14 cellular contexts compared by ENCODE assay signal in the genomic region with DNA sequence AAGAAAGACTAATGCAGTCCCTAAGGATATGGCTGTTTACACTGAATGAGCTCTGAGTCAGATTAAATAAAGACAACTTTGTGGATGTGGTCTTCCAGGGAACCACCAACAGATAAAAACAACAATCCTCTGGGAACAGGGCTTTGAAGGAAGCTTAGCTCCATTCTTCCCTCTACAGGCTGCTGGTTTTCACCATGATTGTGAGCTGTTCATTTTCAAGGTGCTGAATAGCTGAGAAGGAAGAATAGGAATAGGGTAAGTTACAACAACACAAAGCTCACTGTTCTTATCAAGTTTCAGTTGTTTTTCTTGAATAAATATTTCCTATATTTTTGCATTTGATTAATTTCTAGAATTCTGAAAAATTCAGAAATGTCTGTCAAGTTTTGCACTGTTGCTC. TPM values are rescaled to one million over a fixed set of nuclear protein-coding genes. Genes with fewer than 3 reads are reported as not detected.
A peak's percentile ranks its signal among the peaks of the same experiment; 100 is the strongest.
DNase-seq lines count a peak whose midpoint lies in the region; ATAC-seq and TF ChIP-seq lines count a peak whose summit lies in the region.
"Had no signal": no experiment of that assay in that cellular context is flagged by ENCODE, and none has a peak within 500 bp of the region (broad histone marks: within the 10 kb centered on the region; RNA-seq: fewer than 3 reads in every experiment).

No MANE protein-coding gene starts in this region.

- 0 out of 2 replicates have a peak, but pooled peaks cover 3% of the 10 kb centered on the region for H3K9me2 ChIP-seq in HCT116 (ENCODE audit: insufficient read depth)

- TF ChIP-seq CTCF in HCT116 (IDR thresholded peaks at IDR 0.05 in 2 of 3, conservative IDR thresholded peaks at IDR 0.05 in 1 of 3; ENCODE audit: borderline replicate concordance in 1 of 3, insufficient read depth in 1 of 3, low read depth in 2 of 3, low read length in 2 of 3) (no peak), astrocyte of the cerebellum (IDR thresholded peaks at IDR 0.05; ENCODE audit: low read depth, low read length, missing control alignments) (peak; percentile 54), heart right ventricle (IDR thresholded peaks at IDR 0.05) (peak in 1 of 9 donors; percentile 11)

- in situ Hi-C loops in astrocyte of the cerebellum (cut with HindIII; ENCODE audit: low sequenced_read_pairs), result loop anchor here (5.0 kb wide), 1 partner anchor 98 kb away; no protein-coding TSS in a partner anchor

- no peak overlapping the region for H3K4me2 ChIP-seq in HCT116 (ENCODE audit: low read length)

- intact Hi-C loops in HCT116 (cut with micrococcal nuclease) (no loop called here), heart right ventricle (cut with DNase I) (loop anchor here in 1 of 10 donors (10.0 kb wide), 1 partner anchor 59 kb away; no protein-coding TSS in a partner anchor)

- POLR2A ChIA-PET in HCT116 (lab: Charles Lee), result no interaction called here

- H3K36me3 ChIP-seq in HCT116 (ENCODE audit: control insufficient read depth in 1 of 2, insufficient read depth in 2 of 2, low read length in 2 of 2) (no peaks in the 10 kb centered on the region), heart right ventricle (no peaks in the 10 kb centered on the region)
- H3K36me3 ChIP-seq: lower lobe of right lung had no signal

- H3K27ac ChIP-seq in HCT116 (ENCODE audit: low read depth, low read length) (no peak overlapping the region), heart right ventricle (no peak overlapping the region)
- H3K27ac ChIP-seq: lower lobe of right lung had no signal

- RAD21 ChIA-PET in HCT116 (lab: Charles Lee; ENCODE audit: low non-redundant PET in 1 of 2, low total read pairs in 2 of 2, uncharacterized antibody in 2 of 2, unreplicated experiment in 2 of 2), result no interaction called here

- BruUV-seq in HCT116 (replicated peaks; lab: Mats Ljungman, UMichigan), result no TSS peak

- TF ChIP-seq RAD21 in HCT116 (IDR thresholded peaks at IDR 0.05; ENCODE audit: low read depth), result no peak

- ATAC-seq in HCT116 (no peak), heart right ventricle (no peak), HG03139 (IDR thresholded peaks at IDR 0.05; ENCODE audit: unreplicated experiment) (no peak)
- ATAC-seq: lower lobe of right lung had no signal

- no peaks in the 10 kb centered on the region for H3K9me3 ChIP-seq in HCT116 (ENCODE audit: control insufficient read depth in 1 of 2, insufficient read depth in 1 of 2, low read depth in 1 of 2, low read length in 2 of 2)
- H3K9me3 ChIP-seq in heart right ventricle, result no peaks in the 10 kb centered on the region
- H3K9me3 ChIP-seq: lower lobe of right lung had no signal

- H3K4me3 ChIP-seq in HCT116 (replicated peaks in 1 of 2; ENCODE audit: low read depth in 1 of 2, low read length in 2 of 2), result no peak overlapping the region
- H3K4me3 ChIP-seq in astrocyte of the cerebellum (ENCODE audit: low read depth, low read length), result no peak overlapping the region
- no peak overlapping the region for H3K4me3 ChIP-seq in heart right ventricle
- H3K4me3 ChIP-seq: lower lobe of right lung had no signal

- no peaks in the 10 kb centered on the region for H3K79me2 ChIP-seq in HCT116 (ENCODE audit: insufficient read depth, low read length)

- CTCF ChIA-PET in HCT116 (lab: Charles Lee), result no interaction called here

- H3K27me3 ChIP-seq in HCT116 (ENCODE audit: insufficient read depth, low read length) (no peaks in the 10 kb centered on the region), heart right ventricle (peaks cover 0 to 14% (median 5%) of the 10 kb centered on the region in 7 donors)

- no peaks in the 10 kb centered on the region; the same call in 1 of the 2 replicates for H4K20me1 ChIP-seq in HCT116 (ENCODE audit: insufficient read depth)

- H3K9ac ChIP-seq in HCT116 (ENCODE audit: low read length), result no peak overlapping the region

- peak; percentile 53 for DNase-seq in AG08395 (ENCODE audit: low spot score)
- no peak for DNase-seq in HCT116 (ENCODE audit: low read depth, low spot score)
- peak; percentile 57 for DNase-seq in astrocyte of the cerebellum (ENCODE audit: low read depth)
- peak; percentile 43 for DNase-seq in iPS-NIHi11 (ENCODE audit: low spot score)
- no peak for DNase-seq in heart right ventricle
- no peak for DNase-seq in NCI-H345 (lab: John Stamatoyannopoulos, UW)
- no peak for DNase-seq in stimulated activated CD4-positive, alpha-beta T cell treated with anti-CD3 and anti-CD28 coated beads, Interleukin-12 subunit alpha, Interleukin-12 subunit beta, amount 100 ng/mL, for 4 hours
- DNase-seq: activated CD4-positive, alpha-beta memory T cell treated with anti-CD3 and anti-CD28 coated beads, Interleukin-2, amount 10 ng/mL, durations not matched to agents 7 days and 5 days; activated naive CD4-positive, alpha-beta T cell treated with anti-CD3 and anti-CD28 coated beads, Interleukin-2, amount 10 ng/mL, durations not matched to agents 7 days and 5 days; CD8-positive, alpha-beta memory T cell; lower lobe of right lung; NCI-H446 treated with DMSO at 0.1 percent for 48 hours; posterior cingulate gyrus had no signal

- TF ChIP-seq POLR2A in HCT116 (IDR thresholded peaks at IDR 0.05; ENCODE audit: borderline replicate concordance, extremely low read depth, insufficient read depth, insufficient read length), result no peak

- no peak overlapping the region for H2AFZ ChIP-seq in HCT116 (ENCODE audit: low read depth, low read length, poor library complexity, severe bottlenecking)

- H3K4me1 ChIP-seq in HCT116 (ENCODE audit: control insufficient read depth in 1 of 2, insufficient read depth in 2 of 2, low read length in 2 of 2) (no peaks in the 10 kb centered on the region), heart right ventricle (no peaks in the 10 kb centered on the region)
- H3K4me1 ChIP-seq: lower lobe of right lung had no signal

TF ChIP-seq in HCT116, 20 proteins besides CTCF, POLR2A, EP300 and RAD21:
- TF ChIP-seq, protein P1, sequence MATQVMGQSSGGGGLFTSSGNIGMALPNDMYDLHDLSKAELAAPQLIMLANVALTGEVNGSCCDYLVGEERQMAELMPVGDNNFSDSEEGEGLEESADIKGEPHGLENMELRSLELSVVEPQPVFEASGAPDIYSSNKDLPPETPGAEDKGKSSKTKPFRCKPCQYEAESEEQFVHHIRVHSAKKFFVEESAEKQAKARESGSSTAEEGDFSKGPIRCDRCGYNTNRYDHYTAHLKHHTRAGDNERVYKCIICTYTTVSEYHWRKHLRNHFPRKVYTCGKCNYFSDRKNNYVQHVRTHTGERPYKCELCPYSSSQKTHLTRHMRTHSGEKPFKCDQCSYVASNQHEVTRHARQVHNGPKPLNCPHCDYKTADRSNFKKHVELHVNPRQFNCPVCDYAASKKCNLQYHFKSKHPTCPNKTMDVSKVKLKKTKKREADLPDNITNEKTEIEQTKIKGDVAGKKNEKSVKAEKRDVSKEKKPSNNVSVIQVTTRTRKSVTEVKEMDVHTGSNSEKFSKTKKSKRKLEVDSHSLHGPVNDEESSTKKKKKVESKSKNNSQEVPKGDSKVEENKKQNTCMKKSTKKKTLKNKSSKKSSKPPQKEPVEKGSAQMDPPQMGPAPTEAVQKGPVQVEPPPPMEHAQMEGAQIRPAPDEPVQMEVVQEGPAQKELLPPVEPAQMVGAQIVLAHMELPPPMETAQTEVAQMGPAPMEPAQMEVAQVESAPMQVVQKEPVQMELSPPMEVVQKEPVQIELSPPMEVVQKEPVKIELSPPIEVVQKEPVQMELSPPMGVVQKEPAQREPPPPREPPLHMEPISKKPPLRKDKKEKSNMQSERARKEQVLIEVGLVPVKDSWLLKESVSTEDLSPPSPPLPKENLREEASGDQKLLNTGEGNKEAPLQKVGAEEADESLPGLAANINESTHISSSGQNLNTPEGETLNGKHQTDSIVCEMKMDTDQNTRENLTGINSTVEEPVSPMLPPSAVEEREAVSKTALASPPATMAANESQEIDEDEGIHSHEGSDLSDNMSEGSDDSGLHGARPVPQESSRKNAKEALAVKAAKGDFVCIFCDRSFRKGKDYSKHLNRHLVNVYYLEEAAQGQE (IDR thresholded peaks at IDR 0.05; ENCODE audit: low read depth), result peak; percentile 48
- no peak for TF ChIP-seq EZH2phosphoT487 (IDR thresholded peaks at IDR 0.05; ENCODE audit: borderline replicate concordance)

RNA-seq across cellular contexts. Expression of a gene that starts 25.9 kb away (rescaled TPM):
- total RNA-seq in HCT116 (2021; ENCODE audit: unreplicated experiment) (32.2 TPM), heart right ventricle (10 to 100 TPM; 21.8 to 30.2 (median 24.3) TPM)
- polyA plus RNA-seq in HCT116 (2012), result 8.4 and 9.9 TPM in 2 replicates
- polyA plus RNA-seq in heart right ventricle, result 1 to 10 TPM; 3.9 to 6.4 TPM

RNA-seq across cellular contexts. Expression of a gene that starts 34.9 kb away (rescaled TPM):
- not detected for total RNA-seq in HCT116 (2021; ENCODE audit: unreplicated experiment)
- 0.35 TPM in 1 of 2 replicates, not detected in the other for polyA plus RNA-seq in HCT116 (2012)
- under 1 TPM in 5 of 10 donors, not detected in 5; 0.31 to 0.82 (median 0.57) TPM for total RNA-seq in heart right ventricle
- polyA plus RNA-seq in heart right ventricle, result not detected
- total RNA-seq: activated CD4-positive, alpha-beta memory T cell treated with anti-CD3 and anti-CD28 coated beads, Interleukin-2, amount 10 ng/mL, durations not matched to agents 7 days and 5 days had no signal
- polyA plus RNA-seq: CD8-positive, alpha-beta memory T cell had no signal

Comparison
In these comparisons a context has a peak if more than half of its experiments do, and no peak if none do; other contexts are left out.
1. DNase-seq: peak in AG08395 (single experiment), astrocyte of the cerebellum (single experiment) and iPS-NIHi11 (single experiment); none in HCT116 (single experiment), heart right ventricle (0 of 2), NCI-H345 (single experiment) and stimulated activated CD4-positive, alpha-beta T cell treated with anti-CD3 and anti-CD28 coated beads, Interleukin-12 subunit alpha, Interleukin-12 subunit beta, amount 100 ng/mL, for 4 hours (single experiment).